ENCODE assay signal across 8 cellular contexts in the genomic region with DNA sequence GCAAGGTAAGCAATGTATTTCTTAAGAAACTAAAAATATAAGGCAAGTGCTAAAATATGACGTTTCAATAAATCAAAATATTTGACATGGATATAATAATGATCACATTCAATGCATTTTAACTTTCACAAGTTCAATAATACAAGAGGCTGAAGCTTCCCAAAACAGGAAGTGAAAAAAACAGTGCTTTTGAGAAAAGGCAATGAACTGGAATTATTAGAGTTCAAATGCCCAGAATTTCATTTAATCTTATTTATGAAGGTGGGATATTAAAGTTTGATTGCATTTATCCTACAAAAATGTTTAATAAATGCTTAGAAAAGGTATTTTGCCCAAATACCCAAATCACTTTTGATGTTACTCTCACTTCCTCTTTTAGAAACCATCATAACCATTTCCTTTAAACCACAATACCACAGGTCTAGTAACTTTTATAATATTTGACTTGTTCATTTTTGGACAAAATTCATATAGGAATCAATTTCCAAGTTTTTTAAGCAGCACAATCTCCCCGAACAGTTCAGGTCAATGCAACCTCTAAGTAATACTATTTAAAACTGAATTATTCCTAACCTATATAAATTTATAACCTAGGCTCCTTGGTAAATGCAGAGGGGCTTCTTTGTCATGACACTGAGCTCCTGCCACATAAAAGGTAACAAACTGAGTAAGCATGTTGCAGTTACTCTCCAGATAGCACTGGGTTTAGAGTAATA. TPM values are rescaled to one million over a fixed set of nuclear protein-coding genes. Genes with fewer than 3 reads are reported as not detected.
DNase-seq lines count a peak whose midpoint lies in the region; ATAC-seq and TF ChIP-seq lines count a peak whose summit lies in the region.

No MANE protein-coding gene starts in this region.

- no peak overlapping the region for H3K18ac ChIP-seq in neuronal stem cell (ENCODE audit: low read length)

- H2BK15ac ChIP-seq in neuronal stem cell (ENCODE audit: low read length): no peak overlapping the region

- ATAC-seq in GM21423 (IDR thresholded peaks at IDR 0.05; ENCODE audit: unreplicated experiment): peak; percentile 49

- H3K4me3 ChIP-seq in GM08714 (ENCODE audit: low read length): peak overlapping the region; percentile 18; the same call in 1 of the 2 replicates
- H3K4me3 ChIP-seq in HUES6 (ENCODE audit: low read depth, low read length): peak overlapping the region; percentile 98
- H3K4me3 ChIP-seq in neuronal stem cell (ENCODE audit: low read length in 2 of 2): peak overlapping the region in 1 of 2 donors; percentile 78

- H3K23ac ChIP-seq in neuronal stem cell (ENCODE audit: low read depth, low read length, poor library complexity): no peak overlapping the region

- H3K9me3 ChIP-seq in HUES6 (ENCODE audit: control insufficient read depth, insufficient read depth, low read depth, low read length) (no peaks in the 10 kb centered on the region), neuronal stem cell (replicated peaks in 1 of 2; ENCODE audit: control insufficient read depth in 2 of 2, insufficient read depth in 1 of 2, low read depth in 1 of 2, low read length in 2 of 2) (no peaks in the 10 kb centered on the region)

- H3K36me3 ChIP-seq in HUES6 (ENCODE audit: control insufficient read depth, insufficient read depth, low read length): no peaks in the 10 kb centered on the region; the same call in 1 of the 2 replicates
- H3K36me3 ChIP-seq in neuronal stem cell (replicated peaks in 1 of 2; ENCODE audit: control insufficient read depth in 2 of 2, insufficient read depth in 2 of 2, low read length in 2 of 2): no peaks in the 10 kb centered on the region

- WGBS in neuronal stem cell (ENCODE audit: extremely low coverage in 2 of 2, insufficient read length in 2 of 2, insufficient replicate concordance in 1 of 2), 2 donors: no CpG with 5 or more reads among the region's 2 CpGs

- H3K27me3 Mint-ChIP-seq in chondrocyte (ENCODE audit: low read depth): no peaks in the 10 kb centered on the region

- H4K8ac ChIP-seq in neuronal stem cell (ENCODE audit: low read depth, low read length): no peak overlapping the region

- no peak overlapping the region for H2BK12ac ChIP-seq in neuronal stem cell (ENCODE audit: low read length)

- H3K27me3 ChIP-seq in HUES6 (ENCODE audit: control insufficient read depth, insufficient read depth, low read length) (no peaks in the 10 kb centered on the region), neuronal stem cell (ENCODE audit: control insufficient read depth in 3 of 3, insufficient read depth in 3 of 3, low read depth in 1 of 3, low read length in 3 of 3) (peaks cover 0 to 6% (median 1%) of the 10 kb centered on the region in 3 experiments)

- H3K4me1 Mint-ChIP-seq in chondrocyte (ENCODE audit: low read depth): peaks cover 63% of the 10 kb centered on the region

- no peak overlapping the region for H2BK5ac ChIP-seq in neuronal stem cell (ENCODE audit: low read length)

- H4K91ac ChIP-seq in neuronal stem cell (ENCODE audit: low read depth, low read length, poor library complexity): no peak overlapping the region

- no peak overlapping the region for H3K14ac ChIP-seq in neuronal stem cell (ENCODE audit: low read length)

- H2BK120ac ChIP-seq in neuronal stem cell (ENCODE audit: low read depth, low read length): no peak overlapping the region

- H3K36me3 Mint-ChIP-seq in chondrocyte (ENCODE audit: low read depth): no peaks in the 10 kb centered on the region

- no peak overlapping the region for H2AK5ac ChIP-seq in neuronal stem cell (ENCODE audit: low read depth, low read length)

- peak overlapping the region; percentile 94 for H3K9ac ChIP-seq in HUES6 (ENCODE audit: low read length)
- no peak overlapping the region for H3K9ac ChIP-seq in neuronal stem cell (ENCODE audit: low read depth, low read length, poor library complexity)

- H3K4me3 Mint-ChIP-seq in chondrocyte (ENCODE audit: unreplicated experiment): peak overlapping the region; percentile 80

- H3K4me1 ChIP-seq in HUES6 (ENCODE audit: control insufficient read depth, insufficient read depth, low read length) (peaks cover 26% of the 10 kb centered on the region), neuronal stem cell (ENCODE audit: control insufficient read depth in 2 of 2, insufficient read depth in 1 of 2, low read depth in 1 of 2, low read length in 2 of 2) (peaks cover 4 to 9% of the 10 kb centered on the region in 2 donors)

- H2AFZ ChIP-seq in neuronal stem cell (ENCODE audit: low read length): no peak overlapping the region

- TF ChIP-seq CTCF in chondrocyte (IDR thresholded peaks at IDR 0.05): no peak

- peak overlapping the region; percentile 25 for H3K4me2 ChIP-seq in neuronal stem cell (ENCODE audit: insufficient read depth, low read length, poor library complexity, severe bottlenecking)

- no peak for DNase-seq in chondrocyte (ENCODE audit: low spot score)
- DNase-seq in neuronal stem cell (ENCODE audit: low spot score): no peak
- DNase-seq in NCI-H446 treated with DMSO at 0.1 percent for 48 hours (lab: John Stamatoyannopoulos, UW): no peak
- DNase-seq in NCI-H2196 (lab: John Stamatoyannopoulos, UW; ENCODE audit: unreplicated experiment): no peak
- no peak for DNase-seq in stimulated activated CD4-positive, alpha-beta T cell treated with anti-CD3 and anti-CD28 coated beads, Interleukin-15, amount 100 ng/mL, for 24 hours

- peak overlapping the region; percentile 96 for H3K27ac Mint-ChIP-seq in chondrocyte (ENCODE audit: unreplicated experiment)

- peak overlapping the region; percentile 95; the same call in 1 of the 2 replicates for H3K27ac ChIP-seq in HUES6 (ENCODE audit: low read depth, low read length)
- no peak overlapping the region for H3K27ac ChIP-seq in neuronal stem cell (replicated peaks; ENCODE audit: low read length)

- no peaks in the 10 kb centered on the region for H3K9me3 Mint-ChIP-seq in chondrocyte (ENCODE audit: low read depth)

- H3K4ac ChIP-seq in neuronal stem cell (ENCODE audit: low read length): no peak overlapping the region

- peaks cover 6% of the 10 kb centered on the region for H3K79me1 ChIP-seq in neuronal stem cell (ENCODE audit: low read depth, low read length)

RNA-seq across cellular contexts. Expression of a gene that starts 2.1 kb away (rescaled TPM):
- total RNA-seq in chondrocyte: 164 to 189 TPM (median 186 TPM) in 3 replicates
- polyA plus RNA-seq in neuronal stem cell (2013, experiment 1 of 2): 67.2 TPM
- polyA plus RNA-seq in neuronal stem cell (2013, experiment 2 of 2): 67.6 TPM

RNA-seq across cellular contexts. Expression of a gene that starts 42.4 kb away (rescaled TPM):
- total RNA-seq in chondrocyte: 4.1 to 6.6 TPM (median 4.3 TPM) in 3 replicates
- polyA plus RNA-seq in neuronal stem cell (2013, experiment 1 of 2): 1.5 TPM
- polyA plus RNA-seq in neuronal stem cell (2013, experiment 2 of 2): 1.7 TPM
